Comparison of ENCODE assay signal across 9 cellular contexts in the genomic region with DNA sequence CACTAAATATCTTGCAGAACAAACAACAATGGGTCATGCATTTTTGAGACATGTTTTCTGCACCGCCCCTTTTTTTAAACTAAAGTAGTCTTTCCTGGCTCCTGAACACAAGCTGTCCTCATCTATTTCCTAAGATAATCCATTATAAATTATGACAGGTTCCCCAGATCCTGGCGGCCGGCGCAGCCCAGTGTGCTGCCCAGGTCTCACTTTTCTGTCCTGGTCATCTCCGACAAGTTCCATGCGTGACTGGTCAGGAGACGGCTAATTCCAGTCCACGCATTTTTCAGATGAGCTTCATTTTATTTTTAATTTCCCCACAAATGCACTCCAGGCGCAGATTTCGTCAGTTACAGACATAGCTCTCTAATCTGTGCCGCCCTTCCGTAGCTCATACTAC.
"Had no signal": no experiment of that assay in that cellular context is flagged by ENCODE, and none has a peak within 500 bp of the region (broad histone marks: within the 10 kb centered on the region; RNA-seq: fewer than 3 reads in every experiment).

No MANE protein-coding gene starts in this region.

- FAIRE-seq: H1, H54, K562 had no signal

- ATAC-seq: GM23338, K562 had no signal

- H3K4me3 ChIP-seq: GM23338, K562 had no signal

- DNase-seq: H9, HCEC 1CT, IMR-90, KG1 had no signal

- H2AFZ ChIP-seq: GM23338 had no signal

- H3K27ac ChIP-seq: HL-60 had no signal

- H3K4me2 ChIP-seq: GM23338 had no signal
